ENCODE assay signal across 1 cellular context in the genomic region with DNA sequence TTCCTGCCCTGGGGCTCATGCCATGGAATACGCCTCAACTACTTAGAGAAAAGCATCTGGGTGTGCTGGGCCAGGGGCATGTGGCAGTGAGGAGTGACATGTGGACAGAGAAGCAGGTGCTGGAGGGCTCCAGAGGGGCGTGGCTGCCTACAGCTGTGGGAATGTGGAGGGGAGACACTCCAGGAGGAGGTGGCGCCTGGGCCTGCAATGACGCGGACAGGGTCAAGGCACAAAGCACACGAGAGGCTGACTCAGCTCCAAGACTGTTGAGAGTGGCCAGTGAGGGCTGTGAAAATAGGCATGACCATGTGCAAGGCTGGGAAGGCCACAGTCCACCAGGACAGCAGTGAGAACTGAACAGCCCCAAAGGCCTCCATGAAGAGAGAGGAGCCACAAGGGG.
TF ChIP-seq lines count a peak whose summit lies in the region.

No MANE protein-coding gene starts in this region.

TF ChIP-seq in SK-N-SH treated with all-trans-retinoic acid at 6 μM for 48 hours, 23 proteins besides CTCF, POLR2A, EP300 and RAD21 (continued from another document):
- TF ChIP-seq, protein P1, sequence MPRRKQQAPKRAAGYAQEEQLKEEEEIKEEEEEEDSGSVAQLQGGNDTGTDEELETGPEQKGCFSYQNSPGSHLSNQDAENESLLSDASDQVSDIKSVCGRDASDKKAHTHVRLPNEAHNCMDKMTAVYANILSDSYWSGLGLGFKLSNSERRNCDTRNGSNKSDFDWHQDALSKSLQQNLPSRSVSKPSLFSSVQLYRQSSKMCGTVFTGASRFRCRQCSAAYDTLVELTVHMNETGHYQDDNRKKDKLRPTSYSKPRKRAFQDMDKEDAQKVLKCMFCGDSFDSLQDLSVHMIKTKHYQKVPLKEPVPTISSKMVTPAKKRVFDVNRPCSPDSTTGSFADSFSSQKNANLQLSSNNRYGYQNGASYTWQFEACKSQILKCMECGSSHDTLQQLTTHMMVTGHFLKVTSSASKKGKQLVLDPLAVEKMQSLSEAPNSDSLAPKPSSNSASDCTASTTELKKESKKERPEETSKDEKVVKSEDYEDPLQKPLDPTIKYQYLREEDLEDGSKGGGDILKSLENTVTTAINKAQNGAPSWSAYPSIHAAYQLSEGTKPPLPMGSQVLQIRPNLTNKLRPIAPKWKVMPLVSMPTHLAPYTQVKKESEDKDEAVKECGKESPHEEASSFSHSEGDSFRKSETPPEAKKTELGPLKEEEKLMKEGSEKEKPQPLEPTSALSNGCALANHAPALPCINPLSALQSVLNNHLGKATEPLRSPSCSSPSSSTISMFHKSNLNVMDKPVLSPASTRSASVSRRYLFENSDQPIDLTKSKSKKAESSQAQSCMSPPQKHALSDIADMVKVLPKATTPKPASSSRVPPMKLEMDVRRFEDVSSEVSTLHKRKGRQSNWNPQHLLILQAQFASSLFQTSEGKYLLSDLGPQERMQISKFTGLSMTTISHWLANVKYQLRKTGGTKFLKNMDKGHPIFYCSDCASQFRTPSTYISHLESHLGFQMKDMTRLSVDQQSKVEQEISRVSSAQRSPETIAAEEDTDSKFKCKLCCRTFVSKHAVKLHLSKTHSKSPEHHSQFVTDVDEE (CRISPR knock-in tag; IDR thresholded peaks at IDR 0.05), result no peak
- TF ChIP-seq TOX (CRISPR knock-in tag; IDR thresholded peaks at IDR 0.05; ENCODE audit: borderline replicate concordance) (no peak), ZNF565 (CRISPR knock-in tag; conservative IDR thresholded peaks at IDR 0.05; ENCODE audit: low read depth) (no peak), ZNF70 (CRISPR knock-in tag; IDR thresholded peaks at IDR 0.05) (no peak), ISL1 (CRISPR knock-in tag; IDR thresholded peaks at IDR 0.05) (no peak), ESRRG (CRISPR knock-in tag; IDR thresholded peaks at IDR 0.05) (no peak)
